12 cellular contexts compared by ENCODE assay signal in the genomic region with DNA sequence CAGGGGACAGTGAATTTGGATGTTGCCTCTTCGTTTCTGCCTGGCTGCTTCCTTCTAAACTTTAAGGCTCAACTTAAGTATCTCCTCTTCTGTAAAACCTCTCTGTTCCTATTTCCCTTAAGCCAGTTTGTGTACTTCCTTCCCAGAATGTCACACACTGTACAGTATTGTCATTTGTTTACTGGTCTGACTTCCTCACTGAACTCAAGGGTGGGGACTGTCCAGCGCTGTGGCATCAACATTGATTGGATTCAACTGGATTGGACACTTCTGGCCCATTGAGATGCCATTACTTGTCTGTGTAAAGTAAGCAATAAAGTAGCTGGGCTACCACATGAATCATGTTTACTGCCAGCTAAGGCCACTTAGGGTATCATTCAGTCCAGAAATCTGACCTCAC.
"Had no signal": no experiment of that assay in that cellular context is flagged by ENCODE, and none has a peak within 500 bp of the region (broad histone marks: within the 10 kb centered on the region; RNA-seq: fewer than 3 reads in every experiment).

No MANE protein-coding gene starts in this region.

- H3K4me3 ChIP-seq: adrenal gland, gastroesophageal sphincter, hepatocyte had no signal

- DNase-seq: activated naive CD4-positive, alpha-beta T cell treated with anti-CD3 and anti-CD28 coated beads, Interleukin-2, amount 50 U/mL, for 16 hours; activated T-cell treated with anti-CD3 and anti-CD28 coated beads, Interleukin-2, amount 50 U/mL, for 1 hour; adrenal gland; cortex of kidney; effector memory CD4-positive, alpha-beta T cell; kidney; retina; stimulated activated CD4-positive, alpha-beta T cell treated with anti-CD3 and anti-CD28 coated beads, Interleukin-1b, Interleukin-23, amount 100 ng/mL, for 48 hours; stimulated activated naive B cell treated with anti-CD40 and anti-IgM and Interleukin-4, amounts not matched to agents 10 μg/mL and 1 μg/mL and 100 μg/mL, for 72 hours had no signal

- H3K9me3 ChIP-seq: adrenal gland, gastroesophageal sphincter had no signal

- H3K27me3 ChIP-seq: adrenal gland, gastroesophageal sphincter, hepatocyte had no signal

- H3K27ac ChIP-seq: gastroesophageal sphincter, hepatocyte had no signal

- ATAC-seq: activated CD4-positive, CD25-positive, alpha-beta regulatory T cell treated with anti-CD3 and anti-CD28 coated beads, Interleukin-2, amount 50 U/mL, for 24 hours; gastroesophageal sphincter; stimulated activated naive B cell treated with anti-CD40 and anti-IgM and Interleukin-4, amounts not matched to agents 10 μg/mL and 1 μg/mL and 100 μg/mL, for 72 hours had no signal

- H3K36me3 ChIP-seq: adrenal gland, gastroesophageal sphincter had no signal
